Comparison of ENCODE assay signal across 29 cellular contexts in the genomic region with DNA sequence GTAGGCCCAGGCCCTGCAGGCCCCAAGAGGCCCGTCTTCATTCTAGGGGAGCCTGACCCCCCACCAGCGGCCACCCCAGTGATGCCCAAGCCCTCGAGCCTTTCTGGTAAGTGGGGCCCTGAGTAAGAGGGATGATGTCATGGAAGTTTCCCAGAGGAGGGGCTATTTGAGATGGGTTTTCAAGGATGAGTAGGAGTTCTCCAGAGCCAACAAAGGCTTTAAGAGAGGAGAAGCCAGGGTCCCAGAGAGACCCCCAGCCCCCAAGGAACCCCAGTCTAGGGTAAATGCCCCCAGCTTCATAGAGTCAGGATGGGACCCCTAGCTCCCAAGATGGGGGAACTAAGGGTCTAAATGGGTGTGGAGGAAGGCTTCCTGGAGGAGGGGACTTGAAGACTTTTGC. TPM values are rescaled to one million over a fixed set of nuclear protein-coding genes. Genes with fewer than 3 reads are reported as not detected.
"Had no signal": no experiment of that assay in that cellular context is flagged by ENCODE, and none has a peak within 500 bp of the region (broad histone marks: within the 10 kb centered on the region; RNA-seq: fewer than 3 reads in every experiment).

No MANE protein-coding gene starts in this region.

- H2AFZ ChIP-seq: hepatocyte, neural progenitor cell, parathyroid adenoma had no signal

- H3K27ac Mint-ChIP-seq: memory B cell; nephron; neural progenitor cell; progenitor cell of endocrine pancreas; stimulated activated naive CD8-positive, alpha-beta T cell treated with anti-CD3 and anti-CD28 coated beads, Interleukin-15, Interleukin-2, amounts not matched to agents 100 ng/mL and 50 ng/mL, for 24 hours had no signal

- H3K4me3 Mint-ChIP-seq: memory B cell; nephron; neural progenitor cell; stimulated activated naive CD8-positive, alpha-beta T cell treated with anti-CD3 and anti-CD28 coated beads, Interleukin-15, Interleukin-2, amounts not matched to agents 100 ng/mL and 50 ng/mL, for 24 hours had no signal

- DNase-seq: dermis blood vessel endothelial cell; effector memory CD4-positive, alpha-beta T cell; foreskin keratinocyte; heart left ventricle; kidney; stimulated activated CD4-positive, alpha-beta T cell treated with anti-CD3 and anti-CD28 coated beads, Interleukin-12 subunit alpha, Interleukin-12 subunit beta, amount 100 ng/mL, for 4 hours; stimulated activated CD4-positive, alpha-beta T cell treated with anti-CD3 and anti-CD28 coated beads, Interleukin-1b, Interleukin-23, amount 100 ng/mL, for 48 hours; stimulated activated CD4-positive, alpha-beta T cell treated with anti-CD3 and anti-CD28 coated beads, Interleukin-4, amount 100 ng/mL, for 1 hour; stimulated activated CD8-positive, alpha-beta memory T cell treated with anti-CD3 and anti-CD28 coated beads, Interleukin-4, amount 100 ng/mL, for 48 hours; transverse colon; upper lobe of right lung; uterus had no signal

- FAIRE-seq: endothelial cell of umbilical vein, kidney had no signal

- H3K9me3 Mint-ChIP-seq: nephron; neural progenitor cell; stimulated activated naive CD8-positive, alpha-beta T cell treated with anti-CD3 and anti-CD28 coated beads, Interleukin-15, Interleukin-2, amounts not matched to agents 100 ng/mL and 50 ng/mL, for 24 hours had no signal

- H3K4me3 ChIP-seq: coronary artery, esophagus muscularis mucosa, gastroesophageal sphincter, heart left ventricle, hepatocyte, lung, neural progenitor cell, smooth muscle cell, suprapubic skin, transverse colon, upper lobe of right lung, uterus had no signal

- ATAC-seq: foreskin keratinocyte, gastroesophageal sphincter, heart left ventricle, left lobe of liver, sciatic nerve, upper lobe of right lung had no signal

- H3K27me3 ChIP-seq: esophagus muscularis mucosa, foreskin keratinocyte, gastroesophageal sphincter, heart left ventricle, hepatocyte, neural progenitor cell, suprapubic skin, transverse colon, upper lobe of right lung, uterus had no signal

- H3K4me1 Mint-ChIP-seq: memory B cell, nephron, neural progenitor cell had no signal

- H3K4me2 ChIP-seq: hepatocyte, neural progenitor cell, smooth muscle cell had no signal

- H3K9me3 ChIP-seq: esophagus muscularis mucosa, gastroesophageal sphincter, heart left ventricle, suprapubic skin, transverse colon, upper lobe of right lung, uterus had no signal

- H3K9ac ChIP-seq: neural progenitor cell, parathyroid adenoma had no signal

- H3K36me3 ChIP-seq: uterus had no signal

- H3K4me1 ChIP-seq: esophagus muscularis mucosa, foreskin keratinocyte, gastroesophageal sphincter, heart left ventricle, neural progenitor cell, parathyroid adenoma, suprapubic skin, transverse colon, upper lobe of right lung, uterus had no signal

- H3K27me3 Mint-ChIP-seq: memory B cell; progenitor cell of endocrine pancreas; stimulated activated naive CD8-positive, alpha-beta T cell treated with anti-CD3 and anti-CD28 coated beads, Interleukin-15, Interleukin-2, amounts not matched to agents 100 ng/mL and 50 ng/mL, for 24 hours had no signal

- H3K27ac ChIP-seq: coronary artery, esophagus muscularis mucosa, foreskin keratinocyte, gastroesophageal sphincter, heart left ventricle, hepatocyte, neural progenitor cell, parathyroid adenoma, suprapubic skin, transverse colon, upper lobe of right lung, uterus had no signal

- H3K79me2 ChIP-seq: hepatocyte had no signal

RNA-seq across cellular contexts. Expression of a gene that starts 29.7 kb away (rescaled TPM):
- total RNA-seq: progenitor cell of endocrine pancreas had no signal

RNA-seq across cellular contexts. Expression of a gene that starts 57.2 kb away (rescaled TPM):
- total RNA-seq: endothelial cell of umbilical vein, epithelial cell of proximal tubule, hepatocyte, progenitor cell of endocrine pancreas, smooth muscle cell had no signal
- polyA plus RNA-seq: endothelial cell of umbilical vein, hepatocyte, smooth muscle cell had no signal
